In the genomic region with DNA sequence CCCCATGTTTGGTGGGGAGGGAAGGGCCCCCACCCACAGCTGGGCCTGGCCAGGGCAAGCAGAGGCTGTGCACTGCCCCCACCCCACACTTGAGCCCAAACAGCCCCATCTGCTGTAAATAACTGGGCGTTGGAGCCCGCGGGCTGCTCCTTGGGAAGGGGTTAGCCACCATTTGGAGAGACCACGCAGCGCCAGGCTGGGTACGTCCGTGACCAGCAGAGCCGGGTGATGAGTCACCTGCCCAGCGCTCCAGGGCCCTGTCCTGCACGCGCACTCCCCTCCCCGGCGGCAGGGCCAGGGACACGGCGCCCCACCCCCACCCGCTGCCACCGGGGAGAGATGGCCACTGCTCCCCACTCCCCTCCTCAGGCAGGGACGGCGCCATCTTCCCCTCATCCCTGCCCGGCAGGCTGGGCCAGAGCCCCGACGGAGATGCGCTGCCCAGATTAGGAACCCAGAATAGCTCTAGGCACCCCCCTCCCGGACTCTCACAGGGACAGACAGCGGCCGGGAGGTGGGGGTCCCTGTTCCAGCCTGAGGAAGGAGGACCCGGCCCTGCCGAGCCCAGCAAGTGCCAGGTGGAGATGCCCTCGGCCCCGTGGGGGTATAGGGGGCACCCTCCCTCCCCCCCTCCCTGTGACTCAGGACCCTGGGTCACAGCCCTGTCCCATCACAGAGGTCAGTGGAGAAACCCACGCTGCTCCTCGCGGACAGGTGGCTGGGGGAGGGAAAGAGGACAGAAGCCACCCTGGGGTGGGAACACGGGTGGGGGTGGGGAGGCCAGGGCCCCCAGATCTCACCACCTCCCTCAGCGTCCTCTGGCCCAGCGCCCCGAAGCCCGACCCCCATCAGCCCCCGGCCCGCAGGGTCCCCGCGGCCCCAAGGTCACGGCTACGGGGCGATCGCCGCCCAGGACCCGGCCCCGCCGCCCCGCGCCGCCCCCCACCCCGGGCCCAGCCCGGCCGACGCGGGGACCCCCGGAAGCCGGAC, we compare ENCODE assay signal across 10 cellular contexts. TPM values are rescaled to one million over a fixed set of nuclear protein-coding genes. Genes with fewer than 3 reads are reported as not detected.
DNase-seq lines count a peak whose midpoint lies in the region; ATAC-seq, FAIRE-seq and TF ChIP-seq lines count a peak whose summit lies in the region.
"Had no signal": no experiment of that assay in that cellular context is flagged by ENCODE, and none has a peak within 500 bp of the region (broad histone marks: within the 10 kb centered on the region; RNA-seq: fewer than 3 reads in every experiment).

No MANE protein-coding gene starts in this region.

- no peak overlapping the region for H3K4me2 ChIP-seq in fibroblast of lung (ENCODE audit: extremely low read depth, insufficient read depth, low read length)

- H3K9ac ChIP-seq in ES-I3 (ENCODE audit: low read depth, low read length) (peak overlapping the region; percentile 63), fibroblast of lung (ENCODE audit: insufficient read depth, low read length) (no peak overlapping the region)

- H3K4me1 Mint-ChIP-seq in naive thymus-derived CD4-positive, alpha-beta T cell: peaks cover 0 to 7% (median 0%) of the 10 kb centered on the region in 7 donors
- peaks cover 2% of the 10 kb centered on the region for H3K4me1 Mint-ChIP-seq in endothelial cell (ENCODE audit: unreplicated experiment)

- TF ChIP-seq CTCF in Panc1 (IDR thresholded peaks at IDR 0.05) (no peak), fibroblast of lung (conservative IDR thresholded peaks at IDR 0.05 in 1 of 2, IDR thresholded peaks at IDR 0.05 in 1 of 2; ENCODE audit: low read depth in 1 of 2, low read length in 2 of 2) (no peak), pancreas (IDR thresholded peaks at IDR 0.05) (no peak), endothelial cell (IDR thresholded peaks at IDR 0.05; ENCODE audit: unreplicated experiment) (no peak)

- H3K4me3 ChIP-seq in Panc1 (ENCODE audit: low read depth in 2 of 2, low read length in 2 of 2): peak overlapping the region; percentile 47 to 68
- H3K4me3 ChIP-seq in fibroblast of lung (replicated peaks in 1 of 4; ENCODE audit: control extremely low read depth in 1 of 4, insufficient read depth in 1 of 4, low read depth in 3 of 4, low read length in 4 of 4): no peak overlapping the region
- H3K4me3 ChIP-seq in pancreas: peak overlapping the region in 2 of 4 donors; percentile 37 to 43
- H3K4me3 ChIP-seq in naive thymus-derived CD4-positive, alpha-beta T cell (ENCODE audit: low read length): no peak overlapping the region

- BruUV-seq in Panc1 (replicated peaks; lab: Mats Ljungman, UMichigan): no TSS peak

- DNase-seq in Panc1 (ENCODE audit: low read depth, low spot score) (no peak), fibroblast of lung (ENCODE audit: low read depth in 2 of 2) (peak; percentile 17 to 42), pancreas (peak; percentile 50 to 83 (median 70)), NCI-H187 treated with DMSO at 0.1 percent for 48 hours (lab: John Stamatoyannopoulos, UW) (no peak), inferior parietal cortex (ENCODE audit: extremely low spot score) (no peak), endothelial cell (ENCODE audit: low spot score) (no peak)
- DNase-seq in naive thymus-derived CD4-positive, alpha-beta T cell: no peak

- H3K27ac Mint-ChIP-seq in naive thymus-derived CD4-positive, alpha-beta T cell: no peak overlapping the region
- H3K27ac Mint-ChIP-seq in endothelial cell (ENCODE audit: unreplicated experiment): no peak overlapping the region

- H3K79me2 ChIP-seq in fibroblast of lung (ENCODE audit: control insufficient read depth, insufficient read depth, low read length): no peaks in the 10 kb centered on the region

- H3K36me3 ChIP-seq in ES-I3 (ENCODE audit: insufficient read depth, low read length) (no peaks in the 10 kb centered on the region), Panc1 (ENCODE audit: control insufficient read depth, insufficient read depth, low read length) (no peaks in the 10 kb centered on the region; the same call in 1 of the 2 replicates), fibroblast of lung (ENCODE audit: control insufficient read depth, insufficient read depth, low read length) (no peaks in the 10 kb centered on the region), pancreas (no peaks in the 10 kb centered on the region)
- H3K36me3 ChIP-seq in naive thymus-derived CD4-positive, alpha-beta T cell (ENCODE audit: control insufficient read depth in 2 of 3, insufficient read depth in 3 of 3, low read length in 3 of 3): no peaks in the 10 kb centered on the region

- no peaks in the 10 kb centered on the region for H3K9me3 Mint-ChIP-seq in naive thymus-derived CD4-positive, alpha-beta T cell
- no peaks in the 10 kb centered on the region for H3K9me3 Mint-ChIP-seq in endothelial cell (ENCODE audit: unreplicated experiment)

- ATAC-seq in Panc1: peak; percentile 54
- ATAC-seq in pancreas: peak; percentile 49 to 69 (median 64)
- ATAC-seq in naive thymus-derived CD4-positive, alpha-beta T cell: no peak

- WGBS in pancreas, 2 donors: 5% methylated on average over 41 to 60 of the region's 60 CpGs

- no peaks in the 10 kb centered on the region for H3K4me1 ChIP-seq in ES-I3 (ENCODE audit: insufficient read depth, low read length)
- peaks cover 18% of the 10 kb centered on the region for H3K4me1 ChIP-seq in Panc1 (ENCODE audit: control insufficient read depth, insufficient read depth, low read length)
- H3K4me1 ChIP-seq in fibroblast of lung (ENCODE audit: control insufficient read depth, extremely low read depth, insufficient read depth, low read length): no peaks in the 10 kb centered on the region
- H3K4me1 ChIP-seq in pancreas: peaks cover 0 to 3% (median 0%) of the 10 kb centered on the region in 3 donors
- H3K4me1 ChIP-seq in naive thymus-derived CD4-positive, alpha-beta T cell (ENCODE audit: control insufficient read depth in 2 of 2, insufficient read depth in 2 of 2, low read length in 2 of 2): peaks cover 0 to 2% of the 10 kb centered on the region in 2 donors

- peak overlapping the region; percentile 66 for H3K27ac ChIP-seq in Panc1 (ENCODE audit: low read length)
- no peak overlapping the region for H3K27ac ChIP-seq in fibroblast of lung (ENCODE audit: insufficient read depth, low read length)
- peak overlapping the region in 1 of 4 donors; percentile 4 for H3K27ac ChIP-seq in pancreas
- no peak overlapping the region for H3K27ac ChIP-seq in naive thymus-derived CD4-positive, alpha-beta T cell (ENCODE audit: low read depth, low read length)

- H3K27me3 ChIP-seq in Panc1 (ENCODE audit: control insufficient read depth, insufficient read depth, low read length) (no peaks in the 10 kb centered on the region), fibroblast of lung (ENCODE audit: control insufficient read depth, insufficient read depth, low read length) (peaks cover 5% of the 10 kb centered on the region), pancreas (no peaks in the 10 kb centered on the region)
- no peaks in the 10 kb centered on the region for H3K27me3 ChIP-seq in naive thymus-derived CD4-positive, alpha-beta T cell (ENCODE audit: control insufficient read depth in 2 of 2, insufficient read depth in 2 of 2, low read length in 2 of 2)

- in situ Hi-C loops in Panc1 (cut with HindIII; ENCODE audit: low pct_unique_long_range_greater_than_20kb, low sequenced_read_pairs): no loop called here

- no peaks in the 10 kb centered on the region for H4K20me1 ChIP-seq in fibroblast of lung (ENCODE audit: control insufficient read depth, extremely low read depth, insufficient read depth, low read length)

- CTCF ChIA-PET in Panc1 (lab: Charles Lee): interaction anchor here (0.6 kb wide), 1 partner anchor 22 kb away, joined by 3 read pairs; no protein-coding TSS in a partner anchor
- CTCF ChIA-PET in naive thymus-derived CD4-positive, alpha-beta T cell (lab: Charles Lee): no interaction called here

- H3K36me3 Mint-ChIP-seq in naive thymus-derived CD4-positive, alpha-beta T cell: no peaks in the 10 kb centered on the region
- H3K36me3 Mint-ChIP-seq in endothelial cell (ENCODE audit: low read depth, unreplicated experiment): no peaks in the 10 kb centered on the region

- POLR2A ChIA-PET in Panc1 (lab: Charles Lee): interaction anchor here (0.6 kb wide), 1 partner anchor 270 kb away, joined by 3 read pairs; no protein-coding TSS in a partner anchor
- POLR2A ChIA-PET in naive thymus-derived CD4-positive, alpha-beta T cell (lab: Charles Lee): no interaction called here

- peaks cover 0 to 31% (median 4%) of the 10 kb centered on the region in 5 donors for H3K27me3 Mint-ChIP-seq in naive thymus-derived CD4-positive, alpha-beta T cell
- peaks cover 7% of the 10 kb centered on the region for H3K27me3 Mint-ChIP-seq in endothelial cell (ENCODE audit: unreplicated experiment)

- H3K9me3 ChIP-seq in ES-I3 (ENCODE audit: control insufficient read depth, insufficient read depth, low read length) (no peaks in the 10 kb centered on the region), Panc1 (ENCODE audit: control insufficient read depth, insufficient read depth, low read depth, low read length) (no peaks in the 10 kb centered on the region), fibroblast of lung (ENCODE audit: control insufficient read depth, insufficient read depth, low read depth, low read length) (no peaks in the 10 kb centered on the region), pancreas (no peaks in the 10 kb centered on the region)
- no peaks in the 10 kb centered on the region for H3K9me3 ChIP-seq in naive thymus-derived CD4-positive, alpha-beta T cell (ENCODE audit: control insufficient read depth in 2 of 3, low read length in 3 of 3)

- no peak overlapping the region for H2AFZ ChIP-seq in fibroblast of lung (ENCODE audit: low read length)

- H3K4me3 Mint-ChIP-seq in naive thymus-derived CD4-positive, alpha-beta T cell: peak overlapping the region in 4 of 10 donors; percentile 13 to 69 (median 46)
- no peak overlapping the region for H3K4me3 Mint-ChIP-seq in endothelial cell (ENCODE audit: unreplicated experiment)

- FAIRE-seq in pancreas (lab: Jason Lieb, UNC): no peak
- FAIRE-seq: TTC549 had no signal

- intact Hi-C loops in Panc1 (cut with micrococcal nuclease; ENCODE audit: unreplicated experiment): no loop called here
- intact Hi-C loops in pancreas (cut with DNase I): no loop called here
- intact Hi-C loops in naive thymus-derived CD4-positive, alpha-beta T cell (cut with micrococcal nuclease): loop anchor here in 1 of 2 donors (2.0 kb wide), 1 partner anchor 367 kb away; a partner anchor contains a TSS

RNA-seq across cellular contexts. Expression of a gene that starts 0.6 kb away (rescaled TPM):
- total RNA-seq in Panc1 (2021; ENCODE audit: unreplicated experiment) (178 TPM), fibroblast of lung (1.7 and 2.6 TPM in 2 replicates), pancreas (10 to 100 TPM in 4 of 6 donors, 1 to 10 TPM in 2; 5.0 to 22.9 (median 15.4) TPM), endothelial cell (ENCODE audit: unreplicated experiment) (0.31 TPM)
- 392 TPM for polyA plus RNA-seq in Panc1 (2012; ENCODE audit: insufficient read length)
- polyA plus RNA-seq in fibroblast of lung (0.16 and 0.46 TPM in 2 replicates), pancreas (10 to 100 TPM; 28.2 to 86.9 TPM)
- 0.52 and 1.7 TPM in 2 replicates for polyA plus RNA-seq in fibroblast of lung (2012)
- polyA minus RNA-seq in fibroblast of lung (ENCODE audit: low replicate concordance): 5.9 TPM in 1 of 2 replicates, not detected in the other
- 1 to 10 TPM in 2 of 5 experiments, under 1 TPM in 2, not detected in 1; 0.11 to 1.5 (median 0.92) TPM for total RNA-seq in naive thymus-derived CD4-positive, alpha-beta T cell
- under 1 TPM in 1 of 2 donors, not detected in 1; 0.08 TPM for polyA plus RNA-seq in naive thymus-derived CD4-positive, alpha-beta T cell

RNA-seq across cellular contexts. Expression of a gene that starts 22.3 kb away (rescaled TPM):
- 241 TPM for total RNA-seq in Panc1 (2021; ENCODE audit: unreplicated experiment)
- 323 TPM for polyA plus RNA-seq in Panc1 (2012; ENCODE audit: insufficient read length)
- 39.5 and 58.0 TPM in 2 replicates for total RNA-seq in fibroblast of lung
- 29.7 and 34.0 TPM in 2 replicates for polyA plus RNA-seq in fibroblast of lung
- 352 and 430 TPM in 2 replicates for polyA plus RNA-seq in fibroblast of lung (2012)
- 38.1 and 71.2 TPM in 2 replicates for polyA minus RNA-seq in fibroblast of lung (ENCODE audit: low replicate concordance)
- total RNA-seq in pancreas: 100 to 1,000 TPM in 4 of 6 donors, 10 to 100 TPM in 2; 77.7 to 194 (median 134) TPM
- 100 to 1,000 TPM; 205 to 224 TPM for polyA plus RNA-seq in pancreas
- 100 to 1,000 TPM; 138 to 225 (median 184) TPM for total RNA-seq in naive thymus-derived CD4-positive, alpha-beta T cell
- polyA plus RNA-seq in naive thymus-derived CD4-positive, alpha-beta T cell: 10 to 100 TPM; 67.7 to 83.1 TPM
- total RNA-seq in endothelial cell (ENCODE audit: unreplicated experiment): 151 TPM

RNA-seq across cellular contexts. Expression of a gene that starts 25.8 kb away (rescaled TPM):
- 19.4 TPM for total RNA-seq in Panc1 (2021; ENCODE audit: unreplicated experiment)
- polyA plus RNA-seq in Panc1 (2012; ENCODE audit: insufficient read length): 37.9 TPM
- total RNA-seq in fibroblast of lung: not detected in 2 replicates
- not detected in 2 replicates for polyA plus RNA-seq in fibroblast of lung
- not detected in 2 replicates for polyA plus RNA-seq in fibroblast of lung (2012)
- not detected in 2 replicates for polyA minus RNA-seq in fibroblast of lung (ENCODE audit: low replicate concordance)
- 1 to 10 TPM in 4 of 6 donors, under 1 TPM in 2; 0.54 to 2.1 (median 1.4) TPM for total RNA-seq in pancreas
- polyA plus RNA-seq in pancreas: 10 to 100 TPM in 1 of 2 donors, 1 to 10 TPM in 1; 5.8 to 12.5 TPM
- total RNA-seq in naive thymus-derived CD4-positive, alpha-beta T cell: under 1 TPM in 3 of 5 experiments, not detected in 2; 0.27 to 0.72 (median 0.30) TPM
- polyA plus RNA-seq in naive thymus-derived CD4-positive, alpha-beta T cell: not detected
- total RNA-seq in endothelial cell (ENCODE audit: unreplicated experiment): 3.2 TPM
- total RNA-seq: liver had no signal
- polyA plus RNA-seq: liver had no signal

RNA-seq across cellular contexts. Expression of a gene that starts 38.9 kb away (rescaled TPM):
- total RNA-seq in Panc1 (2021; ENCODE audit: unreplicated experiment) (6.5 TPM), fibroblast of lung (under 0.01 and 0.17 TPM in 2 replicates), pancreas (1 to 10 TPM in 3 of 6 donors, under 1 TPM in 3; 0.61 to 4.5 (median 1.2) TPM), endothelial cell (ENCODE audit: unreplicated experiment) (not detected)
- polyA plus RNA-seq in Panc1 (2012; ENCODE audit: insufficient read length): 9.7 TPM
- polyA plus RNA-seq in fibroblast of lung (not detected in 2 replicates), pancreas (1 to 10 TPM in 1 of 2 donors, under 1 TPM in 1; 0.91 to 2.6 TPM)
- polyA plus RNA-seq in fibroblast of lung (2012): 0.05 and 0.07 TPM in 2 replicates
- polyA minus RNA-seq in fibroblast of lung (ENCODE audit: low replicate concordance): not detected in 2 replicates
- total RNA-seq in naive thymus-derived CD4-positive, alpha-beta T cell: under 1 TPM in 4 of 5 experiments, not detected in 1; 0.19 to 0.96 (median 0.62) TPM
- polyA plus RNA-seq in naive thymus-derived CD4-positive, alpha-beta T cell: under 1 TPM; 0.07 to 0.38 TPM

RNA-seq across cellular contexts. Expression of a gene that starts 49.3 kb away (rescaled TPM):
- total RNA-seq in Panc1 (2021; ENCODE audit: unreplicated experiment) (not detected), fibroblast of lung (not detected in 2 replicates), pancreas (not detected), endothelial cell (ENCODE audit: unreplicated experiment) (not detected)
- 0.41 TPM for polyA plus RNA-seq in Panc1 (2012; ENCODE audit: insufficient read length)
- polyA plus RNA-seq in fibroblast of lung (not detected in 2 replicates), pancreas (not detected)
- not detected in 2 replicates for polyA plus RNA-seq in fibroblast of lung (2012)
- not detected in 2 replicates for polyA minus RNA-seq in fibroblast of lung (ENCODE audit: low replicate concordance)
- under 1 TPM in 1 of 5 experiments, not detected in 4; 0.24 TPM for total RNA-seq in naive thymus-derived CD4-positive, alpha-beta T cell
- not detected for polyA plus RNA-seq in naive thymus-derived CD4-positive, alpha-beta T cell
- total RNA-seq: liver had no signal
- polyA plus RNA-seq: liver had no signal

Comparison
In these comparisons a context has a peak if more than half of its experiments do, and no peak if none do; other contexts are left out.
1. DNase-seq: peak in fibroblast of lung (2 of 2) and pancreas (6 of 6); none in Panc1 (single experiment), NCI-H187 treated with DMSO at 0.1 percent for 48 hours (single experiment), inferior parietal cortex (single experiment), naive thymus-derived CD4-positive, alpha-beta T cell (0 of 9) and endothelial cell (single experiment).
2. H3K4me3 ChIP-seq: peak in Panc1 (2 of 2); none in fibroblast of lung (0 of 4) and naive thymus-derived CD4-positive, alpha-beta T cell (single experiment).